28 cellular contexts compared by ENCODE assay signal in the genomic region with DNA sequence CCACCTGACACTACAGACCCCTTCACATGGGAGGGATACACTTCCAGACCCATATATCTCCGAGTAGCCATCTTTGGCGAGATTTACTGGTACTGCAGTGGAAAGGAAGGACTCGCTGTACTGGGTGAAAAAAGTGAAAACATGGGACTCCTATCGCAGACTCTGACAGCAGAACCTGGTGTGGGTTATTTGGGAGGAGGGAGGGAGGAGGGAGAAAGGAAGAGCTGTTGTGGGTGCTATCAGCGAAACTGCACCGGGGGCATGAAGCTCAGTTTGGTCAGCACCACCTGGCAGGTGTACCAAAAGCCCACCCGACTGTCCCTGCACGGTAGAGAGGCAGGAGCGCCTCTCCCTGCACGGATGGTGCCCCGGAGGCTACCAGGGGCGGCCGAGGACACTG. TPM values are rescaled to one million over a fixed set of nuclear protein-coding genes. Genes with fewer than 3 reads are reported as not detected.
"Had no signal": no experiment of that assay in that cellular context is flagged by ENCODE, and none has a peak within 500 bp of the region (broad histone marks: within the 10 kb centered on the region; RNA-seq: fewer than 3 reads in every experiment).

No MANE protein-coding gene starts in this region.

- H3K27me3 Mint-ChIP-seq: activated naive CD8-positive, alpha-beta T cell treated with anti-CD3 and anti-CD28 coated beads, Interleukin-2, amount 10 ng/mL, durations not matched to agents 7 days and 5 days had no signal

- H3K9me3 Mint-ChIP-seq: activated naive CD8-positive, alpha-beta T cell treated with anti-CD3 and anti-CD28 coated beads, Interleukin-2, amount 10 ng/mL, durations not matched to agents 7 days and 5 days had no signal

- H3K4me3 Mint-ChIP-seq: activated CD8-positive, alpha-beta T cell treated with anti-CD3 and anti-CD28 coated beads, Interleukin-2, amount 10 ng/mL, durations not matched to agents 7 days and 5 days; activated naive CD8-positive, alpha-beta T cell treated with anti-CD3 and anti-CD28 coated beads, Interleukin-2, amount 10 ng/mL, durations not matched to agents 7 days and 5 days had no signal

- H3K4me1 ChIP-seq: SJCRH30 had no signal

- DNase-seq: activated CD4-positive, alpha-beta T cell treated with anti-CD3 and anti-CD28 coated beads for 4 hours; activated CD4-positive, alpha-beta T cell treated with anti-CD3 and anti-CD28 coated beads, Interleukin-2, amount 50 U/mL, for 4 hours; activated CD8-positive, alpha-beta memory T cell treated with anti-CD3 and anti-CD28 coated beads, Interleukin-2, amount 50 U/mL, for 48 hours; activated CD8-positive, alpha-beta T cell treated with anti-CD3 and anti-CD28 coated beads, Interleukin-2, amount 10 ng/mL, durations not matched to agents 7 days and 5 days; activated naive CD4-positive, alpha-beta T cell treated with anti-CD3 and anti-CD28 coated beads, Interleukin-2, amount 50 U/mL, for 16 hours; activated naive CD8-positive, alpha-beta T cell treated with anti-CD3 and anti-CD28 coated beads, Interleukin-2, amount 10 ng/mL, durations not matched to agents 7 days and 5 days; activated T-cell treated with anti-CD3 and anti-CD28 coated beads, Interleukin-2, amount 50 U/mL, for 1 hour; adrenal gland; anterior cingulate cortex; caudate nucleus; MG63; MV-4-11; NCI-H1092 treated with DMSO at 0.1 percent for 48 hours; NCI-H1436; NCI-H187; NCI-H2081; NCI-H510A treated with DMSO at 0.1 percent for 48 hours; NCI-H69; NK-92 treated with Interleukin-12 subunit alpha and Interleukin-12 subunit beta, amount 100 ng/mL, for 24 hours; Peyer's patch; Right ventricle myocardium superior; SJCRH30; SW 1271 had no signal

- H3K27ac ChIP-seq: adrenal gland, breast epithelium, Peyer's patch, RWPE1, SJCRH30 had no signal

- H3K4me3 ChIP-seq: adrenal gland, breast epithelium, MG63, Peyer's patch, SJCRH30 had no signal

- ATAC-seq: activated CD4-positive, CD25-positive, alpha-beta regulatory T cell treated with anti-CD3 and anti-CD28 coated beads, Interleukin-2, amount 50 U/mL, for 24 hours; activated CD8-positive, alpha-beta T cell treated with anti-CD3 and anti-CD28 coated beads, Interleukin-2, amount 10 ng/mL, durations not matched to agents 7 days and 5 days; SK-N-SH treated with all-trans-retinoic acid at 6 μM for 48 hours had no signal

- H3K27me3 ChIP-seq: SJCRH30 had no signal

- H3K27ac Mint-ChIP-seq: activated CD8-positive, alpha-beta T cell treated with anti-CD3 and anti-CD28 coated beads, Interleukin-2, amount 10 ng/mL, durations not matched to agents 7 days and 5 days; activated naive CD8-positive, alpha-beta T cell treated with anti-CD3 and anti-CD28 coated beads, Interleukin-2, amount 10 ng/mL, durations not matched to agents 7 days and 5 days had no signal

- H3K9me3 ChIP-seq: adrenal gland, breast epithelium, MG63, Peyer's patch, SJCRH30 had no signal

RNA-seq across cellular contexts. Expression of gene HBQ1, which starts 5.0 kb away (rescaled TPM):
- total RNA-seq: activated CD8-positive, alpha-beta T cell treated with anti-CD3 and anti-CD28 coated beads, Interleukin-2, amount 10 ng/mL, durations not matched to agents 7 days and 5 days; activated naive CD8-positive, alpha-beta T cell treated with anti-CD3 and anti-CD28 coated beads, Interleukin-2, amount 10 ng/mL, durations not matched to agents 7 days and 5 days; breast epithelium; Peyer's patch; Right ventricle myocardium superior; SJCRH30; T-helper 1 cell treated with Interleukin-12 subunit alpha and Interleukin-12 subunit beta and Interleukin-4 antibody, amounts not matched to agents 30 ng/mL and 1 ng/mL, for 36 hours had no signal

RNA-seq across cellular contexts. Expression of gene HBA1, which starts 8.7 kb away (rescaled TPM):
- total RNA-seq: activated CD8-positive, alpha-beta T cell treated with anti-CD3 and anti-CD28 coated beads, Interleukin-2, amount 10 ng/mL, durations not matched to agents 7 days and 5 days; activated naive CD8-positive, alpha-beta T cell treated with anti-CD3 and anti-CD28 coated beads, Interleukin-2, amount 10 ng/mL, durations not matched to agents 7 days and 5 days; Peyer's patch; SJCRH30; T-helper 1 cell treated with Interleukin-12 subunit alpha and Interleukin-12 subunit beta and Interleukin-4 antibody, amounts not matched to agents 30 ng/mL and 1 ng/mL, for 36 hours had no signal

RNA-seq across cellular contexts. Expression of gene HBA2, which starts 12.5 kb away (rescaled TPM):
- total RNA-seq: activated CD8-positive, alpha-beta T cell treated with anti-CD3 and anti-CD28 coated beads, Interleukin-2, amount 10 ng/mL, durations not matched to agents 7 days and 5 days; activated naive CD8-positive, alpha-beta T cell treated with anti-CD3 and anti-CD28 coated beads, Interleukin-2, amount 10 ng/mL, durations not matched to agents 7 days and 5 days; SJCRH30; T-helper 1 cell treated with Interleukin-12 subunit alpha and Interleukin-12 subunit beta and Interleukin-4 antibody, amounts not matched to agents 30 ng/mL and 1 ng/mL, for 36 hours had no signal

RNA-seq across cellular contexts. Expression of gene HBM, which starts 19.4 kb away (rescaled TPM):
- total RNA-seq: activated CD8-positive, alpha-beta T cell treated with anti-CD3 and anti-CD28 coated beads, Interleukin-2, amount 10 ng/mL, durations not matched to agents 7 days and 5 days; activated naive CD8-positive, alpha-beta T cell treated with anti-CD3 and anti-CD28 coated beads, Interleukin-2, amount 10 ng/mL, durations not matched to agents 7 days and 5 days; Peyer's patch; Right ventricle myocardium superior; SJCRH30; T-helper 1 cell treated with Interleukin-12 subunit alpha and Interleukin-12 subunit beta and Interleukin-4 antibody, amounts not matched to agents 30 ng/mL and 1 ng/mL, for 36 hours had no signal
- polyA plus RNA-seq: adrenal gland had no signal

RNA-seq across cellular contexts. Expression of gene HBZ, which starts 32.8 kb away (rescaled TPM):
- total RNA-seq: activated CD8-positive, alpha-beta T cell treated with anti-CD3 and anti-CD28 coated beads, Interleukin-2, amount 10 ng/mL, durations not matched to agents 7 days and 5 days; activated naive CD8-positive, alpha-beta T cell treated with anti-CD3 and anti-CD28 coated beads, Interleukin-2, amount 10 ng/mL, durations not matched to agents 7 days and 5 days; breast epithelium; Peyer's patch; Right ventricle myocardium superior; SJCRH30; T-helper 1 cell treated with Interleukin-12 subunit alpha and Interleukin-12 subunit beta and Interleukin-4 antibody, amounts not matched to agents 30 ng/mL and 1 ng/mL, for 36 hours had no signal
- polyA plus RNA-seq: adrenal gland had no signal
